In the genomic region with DNA sequence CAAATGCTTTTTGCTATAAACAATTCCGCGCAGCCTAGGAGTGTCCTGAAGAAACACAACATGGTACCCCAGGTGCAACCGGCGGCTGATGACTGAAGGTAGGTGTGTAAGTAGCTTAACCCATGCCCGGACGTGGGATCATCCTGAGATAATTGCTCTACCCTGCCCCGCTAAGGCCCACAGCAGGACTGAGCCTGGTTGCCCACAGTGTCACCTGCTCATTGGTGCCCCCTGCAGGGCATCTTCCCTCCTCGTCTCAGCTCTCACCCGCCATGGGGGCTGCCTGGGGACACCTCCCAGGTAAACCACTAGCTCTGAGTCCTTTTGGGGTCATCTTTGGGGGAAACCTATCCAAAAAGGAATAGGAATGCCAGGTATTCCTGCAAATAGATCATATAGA, we compare ENCODE assay signal across 9 cellular contexts. TPM values are rescaled to one million over a fixed set of nuclear protein-coding genes. Genes with fewer than 3 reads are reported as not detected.
DNase-seq lines count a peak whose midpoint lies in the region; ATAC-seq, FAIRE-seq and TF ChIP-seq lines count a peak whose summit lies in the region.
"Had no signal": no experiment of that assay in that cellular context is flagged by ENCODE, and none has a peak within 500 bp of the region (broad histone marks: within the 10 kb centered on the region; RNA-seq: fewer than 3 reads in every experiment).

No MANE protein-coding gene starts in this region.

- peak; percentile 84 for TF ChIP-seq RAD21 in HepG2 (CRISPR knock-in tag; IDR thresholded peaks at IDR 0.05)

- H3K27me3 ChIP-seq in OCI-LY1 (ENCODE audit: insufficient read depth, low read length), result no peaks in the 10 kb centered on the region; the same call in 1 of the 2 replicates
- H3K27me3 ChIP-seq in HepG2 (ENCODE audit: control insufficient read depth in 1 of 2, insufficient read depth in 2 of 2, low read length in 2 of 2), result no peaks in the 10 kb centered on the region
- no peaks in the 10 kb centered on the region for H3K27me3 ChIP-seq in upper lobe of right lung
- H3K27me3 ChIP-seq: neutrophil had no signal

- BruUV-seq in HepG2 (replicated peaks; lab: Mats Ljungman, UMichigan), result no TSS peak

- CTCF ChIA-PET in HepG2 (lab: Yijun Ruan, JAX; ENCODE audit: low intra/inter-chr PET ratio, low total read pairs), result interaction anchor here (1.3 to 1.8 kb wide), 2 partner anchors 24 to 62 kb away, joined by 3 to 27 read pairs; no protein-coding TSS in a partner anchor

- DNase-seq in NCI-H2196 (lab: John Stamatoyannopoulos, UW; ENCODE audit: unreplicated experiment), result peak; percentile 14
- no peak for DNase-seq in NCI-H2196 treated with DMSO at 0.1 percent for 48 hours (lab: John Stamatoyannopoulos, UW; ENCODE audit: unreplicated experiment)
- DNase-seq in activated naive CD4-positive, alpha-beta T cell treated with Interleukin-2 at 50 U/mL for 16 hours, result peak; percentile 41
- peak; percentile 45 for DNase-seq in HepG2 (ENCODE audit: low spot score)
- peak; percentile 77 for DNase-seq in upper lobe of right lung
- DNase-seq in NCI-H187 treated with DMSO at 0.1 percent for 48 hours (lab: John Stamatoyannopoulos, UW), result no peak

- TF ChIP-seq EP300 in HepG2 (IDR thresholded peaks at IDR 0.05; ENCODE audit: low read depth in 2 of 2, low read length in 2 of 2) (no peak), HepG2 (CRISPR knock-in tag; IDR thresholded peaks at IDR 0.05; ENCODE audit: borderline replicate concordance) (no peak)

- no peaks in the 10 kb centered on the region for H3K79me2 ChIP-seq in OCI-LY1 (ENCODE audit: insufficient read depth, low read length)
- H3K79me2 ChIP-seq in HepG2 (ENCODE audit: insufficient read depth, low read length), result no peaks in the 10 kb centered on the region

- peaks cover 23% of the 10 kb centered on the region for H3K36me3 ChIP-seq in OCI-LY1 (ENCODE audit: insufficient read depth, low read length)
- no peaks in the 10 kb centered on the region; a peak in 1 of 5 replicates for H3K36me3 ChIP-seq in HepG2 (replicated peaks in 1 of 2; ENCODE audit: control insufficient read depth in 1 of 2, insufficient read depth in 2 of 2, low read length in 2 of 2)
- H3K36me3 ChIP-seq in upper lobe of right lung, result peaks cover 5% of the 10 kb centered on the region
- H3K36me3 ChIP-seq: neutrophil had no signal

- H3F3A ChIP-seq in OCI-LY1 (ENCODE audit: insufficient read depth, low read length), result no peaks in the 10 kb centered on the region

- H3K27ac ChIP-seq in OCI-LY1 (ENCODE audit: low read depth, low read length, poor library complexity, severe bottlenecking) (no peak overlapping the region), HepG2 (ENCODE audit: extremely low read length, insufficient read depth, low read length) (no peak overlapping the region), upper lobe of right lung (no peak overlapping the region)
- H3K27ac ChIP-seq: neutrophil had no signal

- POLR2A ChIA-PET in HepG2 (lab: Yijun Ruan, JAX), result interaction anchor here (0.8 to 1.9 kb wide), 6 partner anchors 10 to 52 kb away, joined by 3 to 9 read pairs (median 4); a partner anchor contains a TSS

- H2AFZ ChIP-seq in OCI-LY1 (ENCODE audit: low read length) (no peak overlapping the region), HepG2 (ENCODE audit: low read length) (no peak overlapping the region)

- TF ChIP-seq CTCF in OCI-LY1 (IDR thresholded peaks at IDR 0.05; ENCODE audit: low read length), result peak; percentile 83
- TF ChIP-seq CTCF in HepG2 (CRISPR knock-in tag; IDR thresholded peaks at IDR 0.05), result peak; percentile 79
- TF ChIP-seq CTCF in upper lobe of right lung (IDR thresholded peaks at IDR 0.05), result peak; percentile 59

- intact Hi-C loops in HepG2 (cut with micrococcal nuclease; ENCODE audit: unreplicated experiment) (loop anchor here (5.0 kb wide), 1 partner anchor 54 kb away; a partner anchor contains a TSS), upper lobe of right lung (cut with DNase I) (no loop called here)

- peak; percentile 63 for ATAC-seq in HepG2
- peak; percentile 81 for ATAC-seq in upper lobe of right lung
- ATAC-seq in HG02678 (IDR thresholded peaks at IDR 0.05; ENCODE audit: unreplicated experiment), result no peak

- no peak for TF ChIP-seq POLR2A in HepG2 (IDR thresholded peaks at IDR 0.05; ENCODE audit: insufficient read depth in 1 of 2, low read depth in 2 of 2, low read length in 2 of 2)

- H3K4me2 ChIP-seq in OCI-LY1 (ENCODE audit: low read length) (no peak overlapping the region), HepG2 (ENCODE audit: low read depth, low read length) (no peak overlapping the region)

- H3K4me3 ChIP-seq in OCI-LY1 (ENCODE audit: low read depth, low read length, poor library complexity, severe bottlenecking), result no peak overlapping the region
- H3K4me3 ChIP-seq in HepG2 (replicated peaks in 1 of 3; ENCODE audit: insufficient read depth in 1 of 3, low read depth in 2 of 3, low read length in 3 of 3), result no peak overlapping the region
- no peak overlapping the region for H3K4me3 ChIP-seq in upper lobe of right lung

- 74% methylated on average over 8 of the region's 9 CpGs for WGBS in HepG2 (ENCODE audit: low lambda C conversion rate)

- H4K20me1 ChIP-seq in OCI-LY1 (ENCODE audit: insufficient read depth, low read length), result no peaks in the 10 kb centered on the region
- no peaks in the 10 kb centered on the region for H4K20me1 ChIP-seq in HepG2 (ENCODE audit: insufficient read depth, low read length)

- in situ Hi-C loops in HepG2 (cut with HindIII; ENCODE audit: extremely low pct_ligation_motif_present, low pct_unique_long_range_greater_than_20kb), result no loop called here

- H3K9me2 ChIP-seq in OCI-LY1 (ENCODE audit: low read depth, low read length), result no peaks in the 10 kb centered on the region

- H3K9ac ChIP-seq in OCI-LY1 (ENCODE audit: low read length), result no peak overlapping the region
- no peak overlapping the region for H3K9ac ChIP-seq in HepG2 (ENCODE audit: insufficient read depth, low read depth, low read length)

- no peak for FAIRE-seq in HepG2 (lab: Jason Lieb, UNC)

- no peaks in the 10 kb centered on the region for H3K9me3 ChIP-seq in OCI-LY1 (ENCODE audit: low read length)
- H3K9me3 ChIP-seq in HepG2 (ENCODE audit: low read length), result no peaks in the 10 kb centered on the region
- H3K9me3 ChIP-seq in upper lobe of right lung, result no peaks in the 10 kb centered on the region
- H3K9me3 ChIP-seq: neutrophil had no signal

- H3K4me1 ChIP-seq in OCI-LY1 (ENCODE audit: insufficient read depth, low read length, severe bottlenecking) (peaks cover under 1% of the 10 kb centered on the region), HepG2 (ENCODE audit: insufficient read depth, low read length) (peaks cover 37% of the 10 kb centered on the region), upper lobe of right lung (no peaks in the 10 kb centered on the region)

RNA-seq across cellular contexts. Expression of a gene that starts 22.3 kb away (rescaled TPM):
- total RNA-seq in HepG2 (2016; rRNA removed; fragmentation: Illumina TruSeq; extraction: Trizol) (10.3 and 25.9 TPM in 2 replicates), upper lobe of right lung (31.0 TPM)
- 8.7 and 12.1 TPM in 2 replicates for total RNA-seq in HepG2 (2016; cell fraction: cytosol; rRNA removed; fragmentation: Illumina TruSeq; extraction: Trizol; ENCODE audit: low read depth)
- 7.7 and 28.3 TPM in 2 replicates for total RNA-seq in HepG2 (2016; cell fraction: insoluble cytoplasmic fraction; rRNA removed; fragmentation: Illumina TruSeq; extraction: Trizol)
- total RNA-seq in HepG2 (2016; cell fraction: membrane; rRNA removed; fragmentation: Illumina TruSeq; extraction: Trizol), result 7.4 and 8.8 TPM in 2 replicates
- 36.6 and 39.6 TPM in 2 replicates for total RNA-seq in HepG2 (2016; cell fraction: nucleus; rRNA removed; fragmentation: Illumina TruSeq; extraction: Trizol)
- 31.4 and 42.7 TPM in 2 replicates for polyA plus RNA-seq in HepG2 (2011; rRNA removed)
- polyA plus RNA-seq in HepG2 (2011; cell fraction: cytosol; rRNA removed), result 22.8 and 35.4 TPM in 2 replicates
- 190 and 235 TPM in 2 replicates for polyA plus RNA-seq in HepG2 (2011; cell fraction: nucleus; rRNA removed)
- 15.9 and 23.9 TPM in 2 replicates for polyA plus RNA-seq in HepG2 (2012)
- 6.6 and 8.6 TPM in 2 replicates for polyA plus RNA-seq in HepG2 (2016; cell fraction: cytosol; fragmentation: Illumina TruSeq; extraction: Trizol; ENCODE audit: low read depth)
- 8.4 and 9.9 TPM in 2 replicates for polyA plus RNA-seq in HepG2 (2016; cell fraction: insoluble cytoplasmic fraction; fragmentation: Illumina TruSeq; extraction: Trizol; ENCODE audit: low read depth)
- 8.4 and 9.5 TPM in 2 replicates for polyA plus RNA-seq in HepG2 (2016; cell fraction: membrane; fragmentation: Illumina TruSeq; extraction: Trizol; ENCODE audit: low read depth)
- 56.7 and 60.0 TPM in 2 replicates for polyA plus RNA-seq in HepG2 (2016; cell fraction: nucleus; fragmentation: Illumina TruSeq; extraction: Trizol; ENCODE audit: insufficient read depth, low read depth)
- polyA minus RNA-seq in HepG2 (2011; rRNA and poly(A)+ RNA removed; ENCODE audit: low replicate concordance), result 88.8 and 105 TPM in 2 replicates
- polyA minus RNA-seq in HepG2 (2011; cell fraction: cytosol; rRNA and poly(A)+ RNA removed), result 24.3 and 32.2 TPM in 2 replicates
- 57.3 and 75.8 TPM in 2 replicates for polyA minus RNA-seq in HepG2 (2011; cell fraction: nucleus; rRNA and poly(A)+ RNA removed)

RNA-seq across cellular contexts. Expression of a gene that starts 52.2 kb away (rescaled TPM):
- total RNA-seq in HepG2 (2016; rRNA removed; fragmentation: Illumina TruSeq; extraction: Trizol), result 13.5 and 18.3 TPM in 2 replicates
- total RNA-seq in HepG2 (2016; cell fraction: cytosol; rRNA removed; fragmentation: Illumina TruSeq; extraction: Trizol; ENCODE audit: low read depth), result 7.8 and 11.9 TPM in 2 replicates
- total RNA-seq in HepG2 (2016; cell fraction: insoluble cytoplasmic fraction; rRNA removed; fragmentation: Illumina TruSeq; extraction: Trizol), result 11.8 and 19.3 TPM in 2 replicates
- 17.0 and 18.4 TPM in 2 replicates for total RNA-seq in HepG2 (2016; cell fraction: membrane; rRNA removed; fragmentation: Illumina TruSeq; extraction: Trizol)
- total RNA-seq in HepG2 (2016; cell fraction: nucleus; rRNA removed; fragmentation: Illumina TruSeq; extraction: Trizol), result 11.9 and 13.2 TPM in 2 replicates
- polyA plus RNA-seq in HepG2 (2011; rRNA removed), result 12.8 and 13.0 TPM in 2 replicates
- polyA plus RNA-seq in HepG2 (2011; cell fraction: cytosol; rRNA removed), result 9.1 and 13.2 TPM in 2 replicates
- 30.2 and 33.7 TPM in 2 replicates for polyA plus RNA-seq in HepG2 (2011; cell fraction: nucleus; rRNA removed)
- polyA plus RNA-seq in HepG2 (2012), result 8.4 and 11.8 TPM in 2 replicates
- polyA plus RNA-seq in HepG2 (2016; cell fraction: cytosol; fragmentation: Illumina TruSeq; extraction: Trizol; ENCODE audit: low read depth), result 6.8 and 7.9 TPM in 2 replicates
- 13.4 and 18.3 TPM in 2 replicates for polyA plus RNA-seq in HepG2 (2016; cell fraction: insoluble cytoplasmic fraction; fragmentation: Illumina TruSeq; extraction: Trizol; ENCODE audit: low read depth)
- 10.4 and 12.8 TPM in 2 replicates for polyA plus RNA-seq in HepG2 (2016; cell fraction: membrane; fragmentation: Illumina TruSeq; extraction: Trizol; ENCODE audit: low read depth)
- polyA plus RNA-seq in HepG2 (2016; cell fraction: nucleus; fragmentation: Illumina TruSeq; extraction: Trizol; ENCODE audit: insufficient read depth, low read depth), result 30.3 and 30.4 TPM in 2 replicates
- 2.5 and 24.9 TPM in 2 replicates for polyA minus RNA-seq in HepG2 (2011; rRNA and poly(A)+ RNA removed; ENCODE audit: low replicate concordance)
- polyA minus RNA-seq in HepG2 (2011; cell fraction: cytosol; rRNA and poly(A)+ RNA removed), result 5.7 and 5.9 TPM in 2 replicates
- 7.7 and 8.0 TPM in 2 replicates for polyA minus RNA-seq in HepG2 (2011; cell fraction: nucleus; rRNA and poly(A)+ RNA removed)
- 12.7 TPM for total RNA-seq in upper lobe of right lung

RNA-seq across cellular contexts. Expression of a gene that starts 54.1 kb away (rescaled TPM):
- total RNA-seq in HepG2 (2016; rRNA removed; fragmentation: Illumina TruSeq; extraction: Trizol), result 0.44 and 1.2 TPM in 2 replicates
- total RNA-seq in HepG2 (2016; cell fraction: cytosol; rRNA removed; fragmentation: Illumina TruSeq; extraction: Trizol; ENCODE audit: low read depth), result 0.81 and 1.1 TPM in 2 replicates
- 0.41 TPM in 1 of 2 replicates, not detected in the other for total RNA-seq in HepG2 (2016; cell fraction: insoluble cytoplasmic fraction; rRNA removed; fragmentation: Illumina TruSeq; extraction: Trizol)
- 0.46 and 1.8 TPM in 2 replicates for total RNA-seq in HepG2 (2016; cell fraction: membrane; rRNA removed; fragmentation: Illumina TruSeq; extraction: Trizol)
- 0.81 and 1.6 TPM in 2 replicates for total RNA-seq in HepG2 (2016; cell fraction: nucleus; rRNA removed; fragmentation: Illumina TruSeq; extraction: Trizol)
- 1.7 and 2.3 TPM in 2 replicates for polyA plus RNA-seq in HepG2 (2011; rRNA removed)
- polyA plus RNA-seq in HepG2 (2011; cell fraction: cytosol; rRNA removed), result 2.1 and 2.9 TPM in 2 replicates
- 4.0 and 4.5 TPM in 2 replicates for polyA plus RNA-seq in HepG2 (2011; cell fraction: nucleus; rRNA removed)
- 2.2 and 4.4 TPM in 2 replicates for polyA plus RNA-seq in HepG2 (2012)
- 0.86 and 1.1 TPM in 2 replicates for polyA plus RNA-seq in HepG2 (2016; cell fraction: cytosol; fragmentation: Illumina TruSeq; extraction: Trizol; ENCODE audit: low read depth)
- 0.42 and 1.8 TPM in 2 replicates for polyA plus RNA-seq in HepG2 (2016; cell fraction: insoluble cytoplasmic fraction; fragmentation: Illumina TruSeq; extraction: Trizol; ENCODE audit: low read depth)
- polyA plus RNA-seq in HepG2 (2016; cell fraction: membrane; fragmentation: Illumina TruSeq; extraction: Trizol; ENCODE audit: low read depth), result 0.38 and 1.1 TPM in 2 replicates
- 2.1 and 3.9 TPM in 2 replicates for polyA plus RNA-seq in HepG2 (2016; cell fraction: nucleus; fragmentation: Illumina TruSeq; extraction: Trizol; ENCODE audit: insufficient read depth, low read depth)
- polyA minus RNA-seq in HepG2 (2011; rRNA and poly(A)+ RNA removed; ENCODE audit: low replicate concordance), result 0.33 and 1.1 TPM in 2 replicates
- 1.2 TPM in 1 of 2 replicates, not detected in the other for polyA minus RNA-seq in HepG2 (2011; cell fraction: cytosol; rRNA and poly(A)+ RNA removed)
- polyA minus RNA-seq in HepG2 (2011; cell fraction: nucleus; rRNA and poly(A)+ RNA removed), result 1.4 and 2.0 TPM in 2 replicates
- total RNA-seq in upper lobe of right lung, result 1.4 TPM

Comparison
In these comparisons a context has a peak if more than half of its experiments do, and no peak if none do; other contexts are left out.
1. DNase-seq: peak in NCI-H2196 (single experiment), activated naive CD4-positive, alpha-beta T cell treated with Interleukin-2 at 50 U/mL for 16 hours (single experiment), HepG2 (single experiment) and upper lobe of right lung (single experiment); none in NCI-H2196 treated with DMSO at 0.1 percent for 48 hours (single experiment) and NCI-H187 treated with DMSO at 0.1 percent for 48 hours (single experiment).
2. Peak in every context shown above with its lines, with median percentiles within 50 percentile points of each other: CTCF ChIP-seq.